ENCODE assay signal across 8 cellular contexts in the genomic region with DNA sequence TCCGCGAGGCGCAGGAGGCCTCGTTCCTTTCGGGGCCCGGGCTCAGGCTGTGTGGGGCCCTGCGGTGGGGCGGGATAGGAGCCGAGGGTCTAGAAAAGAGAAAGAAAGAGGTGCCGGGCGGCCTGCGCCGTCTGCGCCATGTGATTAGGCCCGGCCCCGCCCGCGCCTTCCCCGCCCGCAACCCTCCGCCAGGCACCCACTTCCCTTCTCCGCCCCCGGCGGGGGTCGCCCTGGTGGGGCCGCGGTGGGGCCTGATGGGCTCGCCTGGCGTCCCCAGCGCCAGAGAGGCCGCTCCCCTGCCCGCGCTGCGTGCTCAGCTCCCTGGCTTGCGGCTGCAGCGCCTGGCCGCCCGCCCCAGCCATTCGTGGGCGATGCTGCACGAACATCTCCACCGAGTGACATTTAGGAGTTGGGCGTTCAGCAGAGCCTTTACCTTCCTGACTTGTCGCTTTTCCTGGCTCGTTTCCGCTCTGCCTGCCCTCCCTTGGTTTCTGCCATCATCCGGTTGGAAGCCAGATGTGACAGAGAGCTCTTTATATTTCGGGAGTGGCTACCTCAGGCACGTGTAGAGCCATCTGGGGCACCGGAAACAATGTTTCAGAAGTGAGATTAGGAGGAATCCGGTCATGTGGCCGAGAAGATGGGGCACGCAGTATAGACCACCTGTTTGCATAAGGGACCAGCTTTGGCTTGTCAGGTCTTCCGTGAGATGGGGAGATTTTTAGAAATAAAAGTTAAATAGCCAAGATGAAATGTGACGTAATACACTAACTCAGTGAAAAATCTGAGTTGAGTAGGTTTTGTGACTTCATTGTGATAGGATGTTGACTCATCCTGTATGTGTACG. TPM values are rescaled to one million over a fixed set of nuclear protein-coding genes. Genes with fewer than 3 reads are reported as not detected.
DNase-seq lines count a peak whose midpoint lies in the region; ATAC-seq and TF ChIP-seq lines count a peak whose summit lies in the region.

No MANE protein-coding gene starts in this region.

- H3K36me3 ChIP-seq in Caco-2 (ENCODE audit: control insufficient read depth, insufficient read depth, low read length) = no peaks in the 10 kb centered on the region
- peaks cover 23% of the 10 kb centered on the region; the same call in 1 of the 2 replicates for H3K36me3 ChIP-seq in OCI-LY1 (ENCODE audit: insufficient read depth, low read length)
- peaks cover 0 to 15% of the 10 kb centered on the region in 2 donors for H3K36me3 ChIP-seq in muscle layer of duodenum (ENCODE audit: control insufficient read depth in 1 of 2, insufficient read depth in 2 of 2, low read length in 2 of 2)

- peaks cover 19% of the 10 kb centered on the region for H3K4me1 Mint-ChIP-seq in Caco-2 (ENCODE audit: low read depth, unreplicated experiment)

- peak overlapping the region; percentile 81 for H3K27ac ChIP-seq in OCI-LY1 (ENCODE audit: low read depth, low read length, poor library complexity, severe bottlenecking)
- H3K27ac ChIP-seq in muscle layer of duodenum (ENCODE audit: low read length) = peak overlapping the region; percentile 73

- no peaks in the 10 kb centered on the region for H4K20me1 ChIP-seq in OCI-LY1 (ENCODE audit: insufficient read depth, low read length)

- peak; percentile 54 for ATAC-seq in GM21367 (IDR thresholded peaks at IDR 0.05; ENCODE audit: unreplicated experiment)

- peak; percentile 50 for TF ChIP-seq POLR2A in erythroblast (IDR thresholded peaks at IDR 0.05; ENCODE audit: low read length)

- H3K4me3 Mint-ChIP-seq in Caco-2 (ENCODE audit: unreplicated experiment) = peak overlapping the region; percentile 97

- H3F3A ChIP-seq in OCI-LY1 (ENCODE audit: insufficient read depth, low read length) = no peaks in the 10 kb centered on the region

- peak overlapping the region; percentile 87 for H3K4me2 ChIP-seq in OCI-LY1 (ENCODE audit: low read length)

- H2AFZ ChIP-seq in OCI-LY1 (ENCODE audit: low read length) = no peak overlapping the region

- H3K27me3 ChIP-seq in Caco-2 (replicated peaks; ENCODE audit: control insufficient read depth, insufficient read depth, low read length) (no peaks in the 10 kb centered on the region), OCI-LY1 (ENCODE audit: insufficient read depth, low read length) (no peaks in the 10 kb centered on the region), muscle layer of duodenum (ENCODE audit: low read depth, low read length) (no peaks in the 10 kb centered on the region)

- peaks cover 50% of the 10 kb centered on the region for H3K79me2 ChIP-seq in OCI-LY1 (ENCODE audit: insufficient read depth, low read length)

- TF ChIP-seq CTCF in Caco-2 (IDR thresholded peaks at IDR 0.05; ENCODE audit: insufficient read depth in 1 of 2, low read depth in 1 of 2, low read length in 1 of 2, severe bottlenecking in 1 of 2, unreplicated experiment in 1 of 2) = no peak
- no peak for TF ChIP-seq CTCF in OCI-LY1 (IDR thresholded peaks at IDR 0.05; ENCODE audit: low read length)

- H3K9me2 ChIP-seq in OCI-LY1 (ENCODE audit: low read depth, low read length) = no peaks in the 10 kb centered on the region

- DNase-seq in Caco-2 = peak; percentile 63 to 73
- DNase-seq in HT1080 (ENCODE audit: low read depth) = peak; percentile 92
- DNase-seq in activated T-cell treated with anti-CD3 and anti-CD28 coated beads for 24 hours (ENCODE audit: low read depth) = peak; percentile 68
- DNase-seq in erythroblast (lab: John Stamatoyannopoulos, UW) = peak; percentile 83 to 84
- peak; percentile 62 to 67 for DNase-seq in stimulated activated CD8-positive, alpha-beta memory T cell treated with anti-CD3 and anti-CD28 coated beads, Interleukin-7, amount 100 ng/mL, for 48 hours (ENCODE audit: extremely low read depth in 1 of 2, low read depth in 1 of 2)

- peak overlapping the region; percentile 87 for H3K9ac ChIP-seq in OCI-LY1 (ENCODE audit: low read length)

- H3K4me1 ChIP-seq in Caco-2 (peaks cover 12% of the 10 kb centered on the region), OCI-LY1 (ENCODE audit: insufficient read depth, low read length, severe bottlenecking) (peaks cover 54% of the 10 kb centered on the region), muscle layer of duodenum (ENCODE audit: control insufficient read depth in 1 of 2, insufficient read depth in 2 of 2, low read length in 2 of 2) (peaks cover 0 to 32% of the 10 kb centered on the region in 2 donors)

- H3K36me3 Mint-ChIP-seq in Caco-2 (ENCODE audit: insufficient read depth, unreplicated experiment) = peaks cover 44% of the 10 kb centered on the region

- POLR2A ChIA-PET in Caco-2 (lab: Charles Lee) = interaction anchor here (0.6 to 2.6 kb wide), 6 partner anchors 10 to 201 kb away, joined by 3 to 10 read pairs (median 6); no protein-coding TSS in a partner anchor

- intact Hi-C loops in Caco-2 (cut with micrococcal nuclease; ENCODE audit: unreplicated experiment) = loop anchor here (2.0 to 10.0 kb wide), 3 partner anchors 29 to 237 kb away; a partner anchor contains a TSS

- no peaks in the 10 kb centered on the region for H3K9me3 Mint-ChIP-seq in Caco-2 (ENCODE audit: unreplicated experiment)

- H3K4me3 ChIP-seq in Caco-2 (ENCODE audit: low read depth, low read length) (peak overlapping the region; percentile 98), OCI-LY1 (ENCODE audit: low read depth, low read length, poor library complexity, severe bottlenecking) (peak overlapping the region; percentile 86), muscle layer of duodenum (ENCODE audit: low read depth in 1 of 2, low read length in 2 of 2) (peak overlapping the region; percentile 63 to 95)

- H3K27ac Mint-ChIP-seq in Caco-2 (ENCODE audit: unreplicated experiment) = peak overlapping the region; percentile 94

- H3K9me3 ChIP-seq in Caco-2 (no peaks in the 10 kb centered on the region), OCI-LY1 (ENCODE audit: low read length) (no peaks in the 10 kb centered on the region), muscle layer of duodenum (ENCODE audit: control insufficient read depth in 1 of 2, low read length in 2 of 2) (no peaks in the 10 kb centered on the region)

- BruUV-seq in Caco-2 (replicated peaks; lab: Mats Ljungman, UMichigan) = no TSS peak

- CTCF ChIA-PET in Caco-2 (lab: Charles Lee) = no interaction called here

- no peaks in the 10 kb centered on the region for H3K27me3 Mint-ChIP-seq in Caco-2 (ENCODE audit: insufficient read depth, unreplicated experiment)

RNA-seq across cellular contexts. Expression of a gene that starts 1.1 kb away (rescaled TPM):
- 107 and 136 TPM in 2 replicates for total RNA-seq in Caco-2 (2022)
- 116 and 131 TPM in 2 replicates for total RNA-seq in HT1080 (2014; rRNA removed; shearing (Covaris generic))
- polyA plus RNA-seq in HT1080 (2015; cell fraction: cytosol; rRNA removed) = 55.3 and 77.3 TPM in 2 replicates
- polyA plus RNA-seq in HT1080 (2015; cell fraction: nucleus; rRNA removed) = 268 and 287 TPM in 2 replicates

Comparison
In these comparisons a context has a peak if more than half of its experiments do, and no peak if none do; other contexts are left out.
1. Peak in every context shown above with its lines: DNase-seq, ATAC-seq, H3K4me3 ChIP-seq and H3K27ac ChIP-seq.